Comparison of ENCODE assay signal across 8 cellular contexts in genomic region chr12:120249875-120250795, GRCh38. TPM values are rescaled to one million over a fixed set of nuclear protein-coding genes. Genes with fewer than 3 reads are reported as not detected.
DNase-seq lines count a peak whose midpoint lies in the region; ATAC-seq and TF ChIP-seq lines count a peak whose summit lies in the region.

No MANE protein-coding gene starts in this region.

- H2AFZ ChIP-seq in trophoblast cell (ENCODE audit: insufficient read depth, low read length, poor library complexity) = no peak overlapping the region

- peak overlapping the region; percentile 86 for H3K4me3 Mint-ChIP-seq in T-helper 2 cell treated with Interferon-gamma antibody and Interleukin-4, amounts not matched to agents 5 μg/mL and 100 μg/mL, for 36 hours

- peak; percentile 71 for DNase-seq in GM12865 (ENCODE audit: low read depth)
- peak; percentile 41 for DNase-seq in T-helper 2 cell treated with Interferon-gamma antibody and Interleukin-4, amounts not matched to agents 5 μg/mL and 100 μg/mL, for 36 hours (ENCODE audit: low spot score)
- peak in 1 of 2 donors; percentile 45 for DNase-seq in trophoblast cell
- DNase-seq in HK-2 (ENCODE audit: unreplicated experiment) = no peak
- no peak for DNase-seq in putamen (ENCODE audit: low spot score)

- H3K4me1 ChIP-seq in esophagus (ENCODE audit: control insufficient read depth in 2 of 2, insufficient read depth in 2 of 2, low read length in 1 of 2) (peaks cover 4 to 19% of the 10 kb centered on the region in 2 donors), trophoblast cell (ENCODE audit: control insufficient read depth in 1 of 2, insufficient read depth in 2 of 2, low read length in 2 of 2) (peaks cover 32 to 34% of the 10 kb centered on the region in 2 experiments)

- H3K27ac Mint-ChIP-seq in T-helper 2 cell treated with Interferon-gamma antibody and Interleukin-4, amounts not matched to agents 5 μg/mL and 100 μg/mL, for 36 hours = peak overlapping the region; percentile 90

- ATAC-seq in GM19023 (IDR thresholded peaks at IDR 0.05; ENCODE audit: unreplicated experiment) = no peak
- no peak for ATAC-seq in HG02763 (IDR thresholded peaks at IDR 0.05; ENCODE audit: unreplicated experiment)

- no peaks in the 10 kb centered on the region for H3K9me3 ChIP-seq in esophagus (ENCODE audit: control insufficient read depth in 2 of 2, insufficient read depth in 1 of 2, low read depth in 1 of 2, low read length in 1 of 2)
- no peaks in the 10 kb centered on the region for H3K9me3 ChIP-seq in trophoblast cell (ENCODE audit: insufficient read depth, low read depth, low read length)

- no peak overlapping the region for H3K23ac ChIP-seq in trophoblast cell (ENCODE audit: low read length)

- H3K14ac ChIP-seq in trophoblast cell (ENCODE audit: low read length) = no peak overlapping the region

- no peak overlapping the region for H2BK120ac ChIP-seq in trophoblast cell (ENCODE audit: insufficient read depth, low read length, poor library complexity)

- H3K4ac ChIP-seq in trophoblast cell (ENCODE audit: low read depth, low read length) = peak overlapping the region; percentile 67

- H3K27me3 Mint-ChIP-seq in T-helper 2 cell treated with Interferon-gamma antibody and Interleukin-4, amounts not matched to agents 5 μg/mL and 100 μg/mL, for 36 hours (ENCODE audit: low read depth) = no peaks in the 10 kb centered on the region

- H2BK12ac ChIP-seq in trophoblast cell (ENCODE audit: low read length) = no peak overlapping the region

- TF ChIP-seq CTCF in GM12865 (IDR thresholded peaks at IDR 0.05; ENCODE audit: insufficient read depth, low read depth, low read length, missing control alignments) = no peak

- H3K4me3 ChIP-seq in GM12865 (ENCODE audit: low read depth, low read length) (no peak overlapping the region; the same call in 1 of the 2 replicates), esophagus (ENCODE audit: low read depth in 1 of 2, low read length in 2 of 2) (no peak overlapping the region), trophoblast cell (ENCODE audit: low read depth, low read length) (no peak overlapping the region)

- no peaks in the 10 kb centered on the region for H3K27me3 ChIP-seq in esophagus (ENCODE audit: control insufficient read depth in 1 of 2, insufficient read depth in 2 of 2, low read length in 2 of 2)
- H3K27me3 ChIP-seq in trophoblast cell (ENCODE audit: insufficient read depth, low read length) = no peaks in the 10 kb centered on the region

- H3K27ac ChIP-seq in esophagus (ENCODE audit: low read depth in 2 of 2, low read length in 1 of 2) = peak overlapping the region; percentile 63 to 89
- H3K27ac ChIP-seq in trophoblast cell (ENCODE audit: low read depth, low read length) = no peak overlapping the region

- H3K79me2 ChIP-seq in trophoblast cell (ENCODE audit: control insufficient read depth, insufficient read depth, low read length, poor library complexity) = peaks cover 19% of the 10 kb centered on the region

- H3K36me3 Mint-ChIP-seq in T-helper 2 cell treated with Interferon-gamma antibody and Interleukin-4, amounts not matched to agents 5 μg/mL and 100 μg/mL, for 36 hours (ENCODE audit: low read depth) = peaks cover 62% of the 10 kb centered on the region

- no peak overlapping the region for H2AK5ac ChIP-seq in trophoblast cell (ENCODE audit: low read length)

- H3K4me2 ChIP-seq in trophoblast cell (ENCODE audit: low read length) = no peak overlapping the region

- no peak overlapping the region for H4K12ac ChIP-seq in trophoblast cell (ENCODE audit: low read depth, low read length)

- H3K9me3 Mint-ChIP-seq in T-helper 2 cell treated with Interferon-gamma antibody and Interleukin-4, amounts not matched to agents 5 μg/mL and 100 μg/mL, for 36 hours = no peaks in the 10 kb centered on the region

- peak overlapping the region; percentile 30 for H3K18ac ChIP-seq in trophoblast cell (ENCODE audit: low read length)

- 49 to 57% methylated on average over 8 of the region's 8 CpGs for WGBS in esophagus, 2 donors
- WGBS in trophoblast cell (ENCODE audit: extremely low coverage, insufficient coverage, insufficient read length) = no CpG with 5 or more reads among the region's 8 CpGs

- no peak overlapping the region for H2BK5ac ChIP-seq in trophoblast cell (ENCODE audit: low read depth, low read length, poor library complexity)

- no peak overlapping the region for H3K9ac ChIP-seq in trophoblast cell (ENCODE audit: low read length)

- no peak overlapping the region for H4K8ac ChIP-seq in trophoblast cell (ENCODE audit: low read depth, low read length)

- H4K91ac ChIP-seq in trophoblast cell (ENCODE audit: low read depth, low read length) = no peak overlapping the region

- no peaks in the 10 kb centered on the region for H3K36me3 ChIP-seq in esophagus (ENCODE audit: control insufficient read depth in 2 of 2, insufficient read depth in 2 of 2, low read length in 1 of 2)
- H3K36me3 ChIP-seq in trophoblast cell (ENCODE audit: control insufficient read depth in 1 of 2, insufficient read depth in 2 of 2, low read length in 2 of 2) = peaks cover under 1 to 8% of the 10 kb centered on the region in 2 experiments

- H3K4me1 Mint-ChIP-seq in T-helper 2 cell treated with Interferon-gamma antibody and Interleukin-4, amounts not matched to agents 5 μg/mL and 100 μg/mL, for 36 hours (ENCODE audit: low read depth) = peaks cover 74% of the 10 kb centered on the region

- H3K79me1 ChIP-seq in trophoblast cell (ENCODE audit: low read length) = peaks cover 2% of the 10 kb centered on the region

RNA-seq across cellular contexts. Expression of gene PXN, which starts 15.4 kb away (rescaled TPM):
- 10 to 100 TPM; 17.3 to 32.1 TPM for polyA plus RNA-seq in esophagus
- 99.6 and 100 TPM in 2 replicates for polyA plus RNA-seq in trophoblast cell (2013)

RNA-seq across cellular contexts. Expression of gene RNU4-2, which starts 41.6 kb away (rescaled TPM):
- not detected for polyA plus RNA-seq in esophagus
- not detected in 2 replicates for polyA plus RNA-seq in trophoblast cell (2013)

RNA-seq across cellular contexts. Expression of gene RNU4-1, which starts 42.9 kb away (rescaled TPM):
- not detected for polyA plus RNA-seq in esophagus
- not detected in 2 replicates for polyA plus RNA-seq in trophoblast cell (2013)

RNA-seq across cellular contexts. Expression of gene RPLP0, which starts 49.2 kb away (rescaled TPM):
- polyA plus RNA-seq in esophagus = 1,000 to 10,000 TPM; 1,612 to 3,865 TPM
- 2,531 and 2,584 TPM in 2 replicates for polyA plus RNA-seq in trophoblast cell (2013)

RNA-seq across cellular contexts. Expression of gene SIRT4, which starts 52.0 kb away (rescaled TPM):
- under 1 TPM; 0.47 to 0.55 TPM for polyA plus RNA-seq in esophagus
- polyA plus RNA-seq in trophoblast cell (2013) = 3.2 and 4.4 TPM in 2 replicates

Comparison
In these comparisons a context has a peak if more than half of its experiments do, and no peak if none do; other contexts are left out.
1. DNase-seq: peak in GM12865 (single experiment) and T-helper 2 cell treated with Interferon-gamma antibody and Interleukin-4, amounts not matched to agents 5 μg/mL and 100 μg/mL, for 36 hours (single experiment); none in HK-2 (single experiment) and putamen (single experiment).